Comparison of ENCODE assay signal across 11 cellular contexts in genomic region chr2:180099308-180099707, GRCh38.
"Had no signal": no experiment of that assay in that cellular context is flagged by ENCODE, and none has a peak within 500 bp of the region (broad histone marks: within the 10 kb centered on the region; RNA-seq: fewer than 3 reads in every experiment).

No MANE protein-coding gene starts in this region.

- H3K4me3 ChIP-seq: GM23248, GM23338, HAP-1 had no signal

- H3K27ac ChIP-seq: GM23248 had no signal

- DNase-seq: GM23248, GOT3, H7, H9, HCEC 1CT, HFFc6 had no signal

- ATAC-seq: GM23338, HCT116 had no signal

- H3K9ac ChIP-seq: GM23248 had no signal

- H2AFZ ChIP-seq: GM23248, GM23338 had no signal

- FAIRE-seq: H1, H54 had no signal

- H3K9me3 ChIP-seq: HAP-1 had no signal

- H3K4me2 ChIP-seq: GM23338 had no signal

- H3K36me3 ChIP-seq: HAP-1 had no signal
